In genomic region chr6:34543421-34543820, GRCh38 we compare ENCODE assay signal across 18 cellular contexts. TPM values are rescaled to one million over a fixed set of nuclear protein-coding genes. Genes with fewer than 3 reads are reported as not detected.
DNase-seq lines count a peak whose midpoint lies in the region; ATAC-seq, FAIRE-seq and TF ChIP-seq lines count a peak whose summit lies in the region.
"Had no signal": no experiment of that assay in that cellular context is flagged by ENCODE, and none has a peak within 500 bp of the region (broad histone marks: within the 10 kb centered on the region; RNA-seq: fewer than 3 reads in every experiment).

No MANE protein-coding gene starts in this region.

- no peak overlapping the region for H3K27ac ChIP-seq in kidney (ENCODE audit: low read depth in 2 of 2, low read length in 2 of 2)
- no peak overlapping the region for H3K27ac ChIP-seq in pancreas
- H3K27ac ChIP-seq: epithelial cell of prostate, uterus had no signal

- WGBS in pancreas, 2 donors = 92 to 94% methylated on average over 5 of the region's 5 CpGs

- H3K9me3 ChIP-seq in kidney (ENCODE audit: control insufficient read depth in 1 of 2, low read length in 2 of 2) = no peaks in the 10 kb centered on the region
- no peaks in the 10 kb centered on the region for H3K9me3 ChIP-seq in pancreas
- H3K9me3 ChIP-seq: mucosa of descending colon, uterus had no signal

- H3K27me3 ChIP-seq in pancreas = no peaks in the 10 kb centered on the region
- H3K27me3 ChIP-seq: uterus had no signal

- no peaks in the 10 kb centered on the region for H3K36me3 ChIP-seq in kidney (ENCODE audit: control insufficient read depth in 1 of 2, insufficient read depth in 2 of 2, low read length in 2 of 2)
- no peaks in the 10 kb centered on the region for H3K36me3 ChIP-seq in pancreas
- H3K36me3 ChIP-seq: uterus had no signal

- intact Hi-C loops in kidney (cut with DNase I) (no loop called here), pancreas (cut with DNase I) (no loop called here)

- ATAC-seq in WTC11 = no peak
- no peak for ATAC-seq in pancreas
- ATAC-seq: mucosa of descending colon had no signal

- peak; percentile 29 for DNase-seq in AG04449 (ENCODE audit: low read depth, low spot score)
- DNase-seq in HTR-8/SVneo (ENCODE audit: insufficient read length, low spot score) = peak; percentile 59
- no peak for DNase-seq in WTC11 (ENCODE audit: low spot score)
- peak; percentile 40 for DNase-seq in glomerular visceral epithelial cell (ENCODE audit: extremely low spot score)
- no peak for DNase-seq in kidney
- no peak for DNase-seq in pancreas
- no peak for DNase-seq in NCI-H2196 treated with DMSO at 0.1 percent for 48 hours (lab: John Stamatoyannopoulos, UW; ENCODE audit: unreplicated experiment)
- no peak for DNase-seq in DMS53 (lab: John Stamatoyannopoulos, UW)
- DNase-seq: activated CD4-positive, alpha-beta memory T cell treated with anti-CD3 and anti-CD28 coated beads for 36 hours; mucosa of descending colon; NCI-H2171; stimulated activated CD4-positive, alpha-beta T cell treated with anti-CD3 and anti-CD28 coated beads, Interleukin-1b, Interleukin-23, amount 100 ng/mL, for 48 hours; uterus had no signal

- H3K4me3 ChIP-seq in AG04449 (ENCODE audit: low read depth, low read length) = no peak overlapping the region
- H3K4me3 ChIP-seq in kidney (ENCODE audit: low read length in 2 of 2) = no peak overlapping the region
- no peak overlapping the region for H3K4me3 ChIP-seq in pancreas
- H3K4me3 ChIP-seq: mucosa of descending colon, uterus had no signal

- no peaks in the 10 kb centered on the region for H3K9me3 Mint-ChIP-seq in WTC11
- H3K9me3 Mint-ChIP-seq: activated CD4-positive, alpha-beta memory T cell treated with anti-CD3 and anti-CD28 coated beads for 36 hours had no signal

- peaks cover 0 to 5% of the 10 kb centered on the region in 2 donors for H3K4me1 ChIP-seq in kidney (ENCODE audit: control insufficient read depth in 1 of 2, insufficient read depth in 1 of 2, low read depth in 1 of 2, low read length in 2 of 2)
- H3K4me1 ChIP-seq in pancreas = peaks cover 6 to 11% (median 7%) of the 10 kb centered on the region in 3 donors

- FAIRE-seq in HTR-8/SVneo (lab: Jason Lieb, UNC) (peak; percentile 88), kidney (lab: Jason Lieb, UNC) (no peak), pancreas (lab: Jason Lieb, UNC) (no peak)
- FAIRE-seq: GM19239 had no signal

- peak overlapping the region; percentile 16; the same call in 1 of the 2 replicates for H3K27ac Mint-ChIP-seq in WTC11
- H3K27ac Mint-ChIP-seq: activated CD4-positive, alpha-beta memory T cell treated with anti-CD3 and anti-CD28 coated beads for 36 hours; B cell had no signal

- TF ChIP-seq CTCF in AG04449 (IDR thresholded peaks at IDR 0.05; ENCODE audit: insufficient read depth, low read length, missing control alignments) = no peak
- TF ChIP-seq CTCF in WTC11 (IDR thresholded peaks at IDR 0.05) = no peak
- TF ChIP-seq CTCF in kidney (IDR thresholded peaks at IDR 0.05; ENCODE audit: borderline replicate concordance, extremely low read depth, insufficient read depth) = no peak
- no peak for TF ChIP-seq CTCF in pancreas (IDR thresholded peaks at IDR 0.05)

- POLR2A ChIA-PET in AG04449 (lab: Yijun Ruan, JAX) (no interaction called here), WTC11 (lab: Charles Lee) (interaction anchor here (0.6 kb wide), 1 partner anchor 117 kb away, joined by 3 read pairs; the partner anchor contains the start of gene RPS10)

- CTCF ChIA-PET in AG04449 (lab: Yijun Ruan, JAX) (interaction anchor here (1.5 kb wide), 1 partner anchor 16 kb away, joined by 8 read pairs; no protein-coding TSS in a partner anchor), WTC11 (lab: Charles Lee) (interaction anchor here (1.5 kb wide), 1 partner anchor 66 kb away, joined by 4 read pairs; no protein-coding TSS in a partner anchor)

- H3K4me3 Mint-ChIP-seq in WTC11 = no peak overlapping the region
- H3K4me3 Mint-ChIP-seq: activated CD4-positive, alpha-beta memory T cell treated with anti-CD3 and anti-CD28 coated beads for 36 hours; B cell had no signal

- H3K27me3 Mint-ChIP-seq in WTC11 (ENCODE audit: low read depth) = no peaks in the 10 kb centered on the region
- H3K27me3 Mint-ChIP-seq: activated CD4-positive, alpha-beta memory T cell treated with anti-CD3 and anti-CD28 coated beads for 36 hours; B cell had no signal

- H3K4me1 Mint-ChIP-seq in WTC11 = 0 out of 2 replicates have a peak, but pooled peaks cover 2% of the 10 kb centered on the region
- H3K4me1 Mint-ChIP-seq: B cell had no signal

- no peaks in the 10 kb centered on the region for H3K36me3 Mint-ChIP-seq in WTC11
- H3K36me3 Mint-ChIP-seq: activated CD4-positive, alpha-beta memory T cell treated with anti-CD3 and anti-CD28 coated beads for 36 hours had no signal

- no peak overlapping the region for H3K9ac ChIP-seq in kidney (ENCODE audit: low read length in 2 of 2)

TF ChIP-seq in WTC11, 78 proteins besides CTCF, POLR2A, EP300 and RAD21:
- no peak for TF ChIP-seq MAX (CRISPR knock-in tag; IDR thresholded peaks at IDR 0.05)
- no peak for TF ChIP-seq PRDM15 (CRISPR knock-in tag; IDR thresholded peaks at IDR 0.05)
- TF ChIP-seq RORB (CRISPR knock-in tag; IDR thresholded peaks at IDR 0.05) = no peak
- no peak for TF ChIP-seq CREB1 (CRISPR knock-in tag; IDR thresholded peaks at IDR 0.05)
- TF ChIP-seq TEAD4 (CRISPR knock-in tag; IDR thresholded peaks at IDR 0.05) = no peak
- no peak for TF ChIP-seq TP53 (CRISPR knock-in tag; IDR thresholded peaks at IDR 0.05)
- no peak for TF ChIP-seq ERG (CRISPR knock-in tag; IDR thresholded peaks at IDR 0.05)
- TF ChIP-seq JUN (CRISPR knock-in tag; IDR thresholded peaks at IDR 0.05) = no peak
- TF ChIP-seq MXD4 (CRISPR knock-in tag; IDR thresholded peaks at IDR 0.05; ENCODE audit: borderline replicate concordance) = no peak
- no peak for TF ChIP-seq TCF7 (CRISPR knock-in tag; IDR thresholded peaks at IDR 0.05; ENCODE audit: low read depth)
- no peak for TF ChIP-seq RELA (CRISPR knock-in tag; IDR thresholded peaks at IDR 0.05; ENCODE audit: borderline replicate concordance)
- TF ChIP-seq GABPB1 (CRISPR knock-in tag; IDR thresholded peaks at IDR 0.05) = no peak
- TF ChIP-seq SP1 (CRISPR knock-in tag; conservative IDR thresholded peaks at IDR 0.05) = no peak
- TF ChIP-seq ATF6 (CRISPR knock-in tag; IDR thresholded peaks at IDR 0.05) = no peak
- no peak for TF ChIP-seq TEAD1 (CRISPR knock-in tag; IDR thresholded peaks at IDR 0.05)

RNA-seq across cellular contexts. Expression of gene SPDEF, which starts 12.7 kb away (rescaled TPM):
- total RNA-seq in WTC11 (2021) (0.44 to 0.72 TPM (median 0.50 TPM) in 3 replicates), kidney (0.19 TPM), pancreas (1 to 10 TPM in 1 of 6 donors, under 1 TPM in 5; 0.24 to 1.2 (median 0.49) TPM)
- polyA plus RNA-seq in kidney (ENCODE audit: insufficient read depth, low read depth, low replicate concordance) (not detected), pancreas (under 1 TPM; 0.42 to 0.59 TPM)
- total RNA-seq: B cell; pulmonary artery endothelial cell; T-helper 1 cell treated with Interleukin-12 subunit alpha and Interleukin-12 subunit beta and Interleukin-4 antibody, amounts not matched to agents 30 ng/mL and 1 ng/mL, for 36 hours had no signal

Comparison
In these comparisons a context has a peak if more than half of its experiments do, and no peak if none do; other contexts are left out.
1. DNase-seq: peak in AG04449 (single experiment), HTR-8/SVneo (single experiment) and glomerular visceral epithelial cell (single experiment); none in WTC11 (single experiment), kidney (single experiment), pancreas (0 of 6), NCI-H2196 treated with DMSO at 0.1 percent for 48 hours (single experiment) and DMS53 (single experiment).